8 cellular contexts compared by ENCODE assay signal in genomic region chr6:41545174-41545702, GRCh38. TPM values are rescaled to one million over a fixed set of nuclear protein-coding genes. Genes with fewer than 3 reads are reported as not detected.
DNase-seq lines count a peak whose midpoint lies in the region; ATAC-seq and TF ChIP-seq lines count a peak whose summit lies in the region.

No MANE protein-coding gene starts in this region.

- no peaks in the 10 kb centered on the region for H3K36me3 ChIP-seq in OCI-LY7 (ENCODE audit: insufficient read depth, low read length)

- BruUV-seq in OCI-LY7 (replicated peaks; lab: Mats Ljungman, UMichigan): no TSS peak

- H3K4me3 Mint-ChIP-seq in progenitor cell of endocrine pancreas (ENCODE audit: low read depth): peak overlapping the region; percentile 84

- peaks cover 28% of the 10 kb centered on the region for H3K4me1 ChIP-seq in OCI-LY7 (ENCODE audit: insufficient read depth, low read length, poor library complexity, severe bottlenecking)

- H3K27me3 Mint-ChIP-seq in progenitor cell of endocrine pancreas: peaks cover under 1% of the 10 kb centered on the region

- H3K79me2 ChIP-seq in OCI-LY7 (ENCODE audit: insufficient read depth, low read depth, low read length): peaks cover 7% of the 10 kb centered on the region; the same call in 1 of the 2 replicates

- H3K4me1 Mint-ChIP-seq in progenitor cell of endocrine pancreas (ENCODE audit: low read depth): peaks cover 36% of the 10 kb centered on the region

- H3K27ac Mint-ChIP-seq in progenitor cell of endocrine pancreas: peak overlapping the region; percentile 48

- DNase-seq in OCI-LY7 (ENCODE audit: low spot score) (peak; percentile 41), epithelial cell of esophagus (ENCODE audit: low read depth) (no peak), progenitor cell of endocrine pancreas (ENCODE audit: low spot score, unreplicated experiment) (no peak)

- POLR2A ChIA-PET in OCI-LY7 (lab: Charles Lee): interaction anchor here (1.2 kb wide), 1 partner anchor 10 kb away, joined by 3 read pairs; no protein-coding TSS in a partner anchor

- H3K9me3 Mint-ChIP-seq in progenitor cell of endocrine pancreas (ENCODE audit: low read depth): no peaks in the 10 kb centered on the region

- no peaks in the 10 kb centered on the region for H3K9me2 ChIP-seq in OCI-LY7 (ENCODE audit: insufficient read depth, low read length)

- TF ChIP-seq CTCF in OCI-LY7 (conservative IDR thresholded peaks at IDR 0.05; ENCODE audit: low read length) (no peak), epithelial cell of esophagus (IDR thresholded peaks at IDR 0.05; ENCODE audit: insufficient read depth, low read depth, low read length, missing control alignments) (no peak), progenitor cell of endocrine pancreas (IDR thresholded peaks at IDR 0.05; ENCODE audit: unreplicated experiment) (no peak)

- no peak for ATAC-seq in HG02973 (IDR thresholded peaks at IDR 0.05; ENCODE audit: unreplicated experiment)
- ATAC-seq in HG03571 (IDR thresholded peaks at IDR 0.05; ENCODE audit: unreplicated experiment): no peak
- ATAC-seq in GM19467 (IDR thresholded peaks at IDR 0.05; ENCODE audit: unreplicated experiment): no peak
- ATAC-seq in GM21619 (IDR thresholded peaks at IDR 0.05; ENCODE audit: unreplicated experiment): no peak

- CTCF ChIA-PET in OCI-LY7 (lab: Charles Lee; ENCODE audit: unreplicated experiment): no interaction called here

- peak overlapping the region; percentile 78 for H2AFZ ChIP-seq in OCI-LY7 (ENCODE audit: low read length)

- H3K9me3 ChIP-seq in OCI-LY7 (ENCODE audit: low read length): no peaks in the 10 kb centered on the region

- H3K4me3 ChIP-seq in GM08714 (ENCODE audit: low read length) (peak overlapping the region; percentile 62), OCI-LY7 (ENCODE audit: low read depth, low read length, poor library complexity, severe bottlenecking) (peak overlapping the region; percentile 94), epithelial cell of esophagus (ENCODE audit: low read length) (peak overlapping the region; percentile 78)

- H4K20me1 ChIP-seq in OCI-LY7 (ENCODE audit: insufficient read depth, low read length): no peaks in the 10 kb centered on the region; the same call in 1 of the 2 replicates

- peaks cover 2% of the 10 kb centered on the region for H3K36me3 Mint-ChIP-seq in progenitor cell of endocrine pancreas (ENCODE audit: insufficient read depth)

- H3K27ac ChIP-seq in OCI-LY7 (ENCODE audit: low read depth, low read length, poor library complexity, severe bottlenecking): peak overlapping the region; percentile 61

- H3K4me2 ChIP-seq in OCI-LY7 (ENCODE audit: low read length): peak overlapping the region; percentile 89

- intact Hi-C loops in OCI-LY7 (cut with micrococcal nuclease; ENCODE audit: unreplicated experiment): loop anchor here (5.0 to 10.0 kb wide), 2 partner anchors 473 to 500 kb away; partner anchors contain the start of genes NFYA and OARD1

RNA-seq across cellular contexts. Expression of gene FOXP4, which starts 0.9 kb away (rescaled TPM):
- 5.1 and 6.3 TPM in 2 replicates for total RNA-seq in OCI-LY7 (2014; rRNA removed; shearing (Covaris generic))
- 26.3 and 26.7 TPM in 2 replicates for total RNA-seq in OCI-LY7 (2022)
- total RNA-seq in progenitor cell of endocrine pancreas: 124 and 137 TPM in 2 replicates
